1 cellular context compared by ENCODE assay signal in the genomic region with DNA sequence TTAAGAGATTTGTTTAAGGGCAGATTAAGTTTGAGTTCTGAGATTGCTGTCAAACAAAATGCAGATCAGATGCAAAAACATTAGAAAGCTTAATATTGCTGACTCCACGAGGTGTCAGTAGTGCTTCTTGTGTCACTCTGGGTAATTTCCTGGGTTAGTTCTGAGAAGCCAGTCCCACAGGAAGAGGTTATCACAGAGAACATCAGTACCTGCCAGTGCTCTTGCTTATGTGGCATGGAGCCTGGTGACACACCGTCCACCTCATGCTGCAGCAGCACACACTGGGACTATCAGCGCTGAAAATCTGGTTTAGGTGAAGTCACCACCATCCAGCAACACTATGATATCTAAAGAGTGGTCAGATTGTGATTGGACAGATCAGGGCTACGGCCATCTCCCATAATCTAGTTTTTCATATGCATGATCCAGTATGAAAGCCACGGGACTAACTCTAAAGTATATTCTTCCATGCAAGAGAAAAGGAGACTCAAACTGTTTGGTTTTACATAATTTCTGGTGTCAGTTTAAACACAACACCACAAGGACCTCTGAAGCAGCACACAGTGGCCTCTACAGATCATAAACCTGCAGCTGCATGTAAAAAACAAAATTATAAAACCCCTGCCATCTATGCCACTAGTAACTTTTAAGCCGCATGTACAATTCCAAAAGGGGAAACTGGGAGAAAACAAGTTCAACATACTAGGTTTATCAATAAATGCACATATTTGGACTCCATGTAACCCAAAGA.
TF ChIP-seq lines count a peak whose summit lies in the region.

No MANE protein-coding gene starts in this region.

TF ChIP-seq in GM23338, 12 proteins besides CTCF, POLR2A, EP300 and RAD21 (continued from another document):
- TF ChIP-seq, protein P1, sequence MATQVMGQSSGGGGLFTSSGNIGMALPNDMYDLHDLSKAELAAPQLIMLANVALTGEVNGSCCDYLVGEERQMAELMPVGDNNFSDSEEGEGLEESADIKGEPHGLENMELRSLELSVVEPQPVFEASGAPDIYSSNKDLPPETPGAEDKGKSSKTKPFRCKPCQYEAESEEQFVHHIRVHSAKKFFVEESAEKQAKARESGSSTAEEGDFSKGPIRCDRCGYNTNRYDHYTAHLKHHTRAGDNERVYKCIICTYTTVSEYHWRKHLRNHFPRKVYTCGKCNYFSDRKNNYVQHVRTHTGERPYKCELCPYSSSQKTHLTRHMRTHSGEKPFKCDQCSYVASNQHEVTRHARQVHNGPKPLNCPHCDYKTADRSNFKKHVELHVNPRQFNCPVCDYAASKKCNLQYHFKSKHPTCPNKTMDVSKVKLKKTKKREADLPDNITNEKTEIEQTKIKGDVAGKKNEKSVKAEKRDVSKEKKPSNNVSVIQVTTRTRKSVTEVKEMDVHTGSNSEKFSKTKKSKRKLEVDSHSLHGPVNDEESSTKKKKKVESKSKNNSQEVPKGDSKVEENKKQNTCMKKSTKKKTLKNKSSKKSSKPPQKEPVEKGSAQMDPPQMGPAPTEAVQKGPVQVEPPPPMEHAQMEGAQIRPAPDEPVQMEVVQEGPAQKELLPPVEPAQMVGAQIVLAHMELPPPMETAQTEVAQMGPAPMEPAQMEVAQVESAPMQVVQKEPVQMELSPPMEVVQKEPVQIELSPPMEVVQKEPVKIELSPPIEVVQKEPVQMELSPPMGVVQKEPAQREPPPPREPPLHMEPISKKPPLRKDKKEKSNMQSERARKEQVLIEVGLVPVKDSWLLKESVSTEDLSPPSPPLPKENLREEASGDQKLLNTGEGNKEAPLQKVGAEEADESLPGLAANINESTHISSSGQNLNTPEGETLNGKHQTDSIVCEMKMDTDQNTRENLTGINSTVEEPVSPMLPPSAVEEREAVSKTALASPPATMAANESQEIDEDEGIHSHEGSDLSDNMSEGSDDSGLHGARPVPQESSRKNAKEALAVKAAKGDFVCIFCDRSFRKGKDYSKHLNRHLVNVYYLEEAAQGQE (IDR thresholded peaks at IDR 0.05; ENCODE audit: unreplicated experiment), result no peak
- TF ChIP-seq, protein P2, sequence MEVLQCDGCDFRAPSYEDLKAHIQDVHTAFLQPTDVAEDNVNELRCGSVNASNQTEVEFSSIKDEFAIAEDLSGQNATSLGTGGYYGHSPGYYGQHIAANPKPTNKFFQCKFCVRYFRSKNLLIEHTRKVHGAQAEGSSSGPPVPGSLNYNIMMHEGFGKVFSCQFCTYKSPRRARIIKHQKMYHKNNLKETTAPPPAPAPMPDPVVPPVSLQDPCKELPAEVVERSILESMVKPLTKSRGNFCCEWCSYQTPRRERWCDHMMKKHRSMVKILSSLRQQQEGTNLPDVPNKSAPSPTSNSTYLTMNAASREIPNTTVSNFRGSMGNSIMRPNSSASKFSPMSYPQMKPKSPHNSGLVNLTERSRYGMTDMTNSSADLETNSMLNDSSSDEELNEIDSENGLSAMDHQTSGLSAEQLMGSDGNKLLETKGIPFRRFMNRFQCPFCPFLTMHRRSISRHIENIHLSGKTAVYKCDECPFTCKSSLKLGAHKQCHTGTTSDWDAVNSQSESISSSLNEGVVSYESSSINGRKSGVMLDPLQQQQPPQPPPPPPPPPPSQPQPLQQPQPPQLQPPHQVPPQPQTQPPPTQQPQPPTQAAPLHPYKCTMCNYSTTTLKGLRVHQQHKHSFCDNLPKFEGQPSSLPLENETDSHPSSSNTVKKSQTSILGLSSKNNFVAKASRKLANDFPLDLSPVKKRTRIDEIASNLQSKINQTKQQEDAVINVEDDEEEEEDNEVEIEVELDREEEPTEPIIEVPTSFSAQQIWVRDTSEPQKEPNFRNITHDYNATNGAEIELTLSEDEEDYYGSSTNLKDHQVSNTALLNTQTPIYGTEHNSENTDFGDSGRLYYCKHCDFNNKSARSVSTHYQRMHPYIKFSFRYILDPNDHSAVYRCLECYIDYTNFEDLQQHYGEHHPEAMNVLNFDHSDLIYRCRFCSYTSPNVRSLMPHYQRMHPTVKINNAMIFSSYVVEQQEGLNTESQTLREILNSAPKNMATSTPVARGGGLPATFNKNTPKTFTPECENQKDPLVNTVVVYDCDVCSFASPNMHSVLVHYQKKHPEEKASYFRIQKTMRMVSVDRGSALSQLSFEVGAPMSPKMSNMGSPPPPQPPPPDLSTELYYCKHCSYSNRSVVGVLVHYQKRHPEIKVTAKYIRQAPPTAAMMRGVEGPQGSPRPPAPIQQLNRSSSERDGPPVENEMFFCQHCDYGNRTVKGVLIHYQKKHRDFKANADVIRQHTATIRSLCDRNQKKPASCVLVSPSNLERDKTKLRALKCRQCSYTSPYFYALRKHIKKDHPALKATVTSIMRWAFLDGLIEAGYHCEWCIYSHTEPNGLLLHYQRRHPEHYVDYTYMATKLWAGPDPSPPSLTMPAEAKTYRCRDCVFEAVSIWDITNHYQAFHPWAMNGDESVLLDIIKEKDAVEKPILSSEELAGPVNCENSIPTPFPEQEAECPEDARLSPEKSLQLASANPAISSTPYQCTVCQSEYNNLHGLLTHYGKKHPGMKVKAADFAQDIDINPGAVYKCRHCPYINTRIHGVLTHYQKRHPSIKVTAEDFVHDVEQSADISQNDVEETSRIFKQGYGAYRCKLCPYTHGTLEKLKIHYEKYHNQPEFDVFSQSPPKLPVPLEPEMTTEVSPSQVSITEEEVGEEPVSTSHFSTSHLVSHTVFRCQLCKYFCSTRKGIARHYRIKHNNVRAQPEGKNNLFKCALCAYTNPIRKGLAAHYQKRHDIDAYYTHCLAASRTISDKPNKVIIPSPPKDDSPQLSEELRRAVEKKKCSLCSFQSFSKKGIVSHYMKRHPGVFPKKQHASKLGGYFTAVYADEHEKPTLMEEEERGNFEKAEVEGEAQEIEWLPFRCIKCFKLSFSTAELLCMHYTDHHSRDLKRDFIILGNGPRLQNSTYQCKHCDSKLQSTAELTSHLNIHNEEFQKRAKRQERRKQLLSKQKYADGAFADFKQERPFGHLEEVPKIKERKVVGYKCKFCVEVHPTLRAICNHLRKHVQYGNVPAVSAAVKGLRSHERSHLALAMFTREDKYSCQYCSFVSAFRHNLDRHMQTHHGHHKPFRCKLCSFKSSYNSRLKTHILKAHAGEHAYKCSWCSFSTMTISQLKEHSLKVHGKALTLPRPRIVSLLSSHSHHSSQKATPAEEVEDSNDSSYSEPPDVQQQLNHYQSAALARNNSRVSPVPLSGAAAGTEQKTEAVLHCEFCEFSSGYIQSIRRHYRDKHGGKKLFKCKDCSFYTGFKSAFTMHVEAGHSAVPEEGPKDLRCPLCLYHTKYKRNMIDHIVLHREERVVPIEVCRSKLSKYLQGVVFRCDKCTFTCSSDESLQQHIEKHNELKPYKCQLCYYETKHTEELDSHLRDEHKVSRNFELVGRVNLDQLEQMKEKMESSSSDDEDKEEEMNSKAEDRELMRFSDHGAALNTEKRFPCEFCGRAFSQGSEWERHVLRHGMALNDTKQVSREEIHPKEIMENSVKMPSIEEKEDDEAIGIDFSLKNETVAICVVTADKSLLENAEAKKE (CRISPR knock-in tag; IDR thresholded peaks at IDR 0.05), result no peak
- TF ChIP-seq, protein P3, sequence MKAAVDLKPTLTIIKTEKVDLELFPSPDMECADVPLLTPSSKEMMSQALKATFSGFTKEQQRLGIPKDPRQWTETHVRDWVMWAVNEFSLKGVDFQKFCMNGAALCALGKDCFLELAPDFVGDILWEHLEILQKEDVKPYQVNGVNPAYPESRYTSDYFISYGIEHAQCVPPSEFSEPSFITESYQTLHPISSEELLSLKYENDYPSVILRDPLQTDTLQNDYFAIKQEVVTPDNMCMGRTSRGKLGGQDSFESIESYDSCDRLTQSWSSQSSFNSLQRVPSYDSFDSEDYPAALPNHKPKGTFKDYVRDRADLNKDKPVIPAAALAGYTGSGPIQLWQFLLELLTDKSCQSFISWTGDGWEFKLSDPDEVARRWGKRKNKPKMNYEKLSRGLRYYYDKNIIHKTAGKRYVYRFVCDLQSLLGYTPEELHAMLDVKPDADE (IDR thresholded peaks at IDR 0.05), result no peak
- TF ChIP-seq EZH2 (IDR thresholded peaks at IDR 0.05; ENCODE audit: low read depth, unreplicated experiment), result no peak
